In genomic region chr6:91477688-91478087, GRCh38 we compare ENCODE assay signal across 35 cellular contexts.
"Had no signal": no experiment of that assay in that cellular context is flagged by ENCODE, and none has a peak within 500 bp of the region (broad histone marks: within the 10 kb centered on the region; RNA-seq: fewer than 3 reads in every experiment).

No MANE protein-coding gene starts in this region.

- H3K9ac ChIP-seq: KMS-11 had no signal

- H3K36me3 ChIP-seq: MG63 had no signal

- H3K4me2 ChIP-seq: KMS-11 had no signal

- DNase-seq: Karpas-422, Kasumi-1, MG63, MM.1S, MV-4-11, NCI-H1048, NCI-H1092, NCI-H1092 treated with DMSO at 0.1 percent for 48 hours, NCI-H1105, NCI-H1105 treated with DMSO at 0.1 percent for 48 hours, NCI-H1417, NCI-H1417 treated with DMSO at 0.1 percent for 48 hours, NCI-H1436, NCI-H1436 treated with DMSO at 0.1 percent for 48 hours, NCI-H146, NCI-H1694, NCI-H1694 treated with DMSO at 0.1 percent for 48 hours, NCI-H187, NCI-H187 treated with DMSO at 0.1 percent for 48 hours, NCI-H1930, NCI-H2029, NCI-H2029 treated with DMSO at 0.1 percent for 48 hours, NCI-H2081, NCI-H2081 treated with DMSO at 0.1 percent for 48 hours, NCI-H2107, NCI-H2171 treated with DMSO at 0.1 percent for 48 hours, NCI-H2227 treated with DMSO at 0.1 percent for 48 hours, NCI-H226, NCI-H345, NCI-H446, NCI-H446 treated with DMSO at 0.1 percent for 48 hours, NCI-H510A, NCI-H510A treated with DMSO at 0.1 percent for 48 hours, NCI-H524 had no signal

- H3K4me3 ChIP-seq: MG63 had no signal

- H3K27ac ChIP-seq: KMS-11 had no signal

- H3K27me3 ChIP-seq: MG63 had no signal

- H3K9me3 ChIP-seq: MG63 had no signal
